ENCODE assay signal across 11 cellular contexts in genomic region chr7:111992601-111993000, GRCh38.
"Had no signal": no experiment of that assay in that cellular context is flagged by ENCODE, and none has a peak within 500 bp of the region (broad histone marks: within the 10 kb centered on the region; RNA-seq: fewer than 3 reads in every experiment).

No MANE protein-coding gene starts in this region.

- H3K9me3 Mint-ChIP-seq: activated naive CD4-positive, alpha-beta T cell treated with anti-CD3 and anti-CD28 coated beads, Interleukin-2, amount 50 U/mL, for 24 hours; memory B cell had no signal

- ATAC-seq: foreskin keratinocyte had no signal

- H3K4me3 Mint-ChIP-seq: activated naive CD4-positive, alpha-beta T cell treated with anti-CD3 and anti-CD28 coated beads, Interleukin-2, amount 50 U/mL, for 24 hours; memory B cell had no signal

- H3K27ac Mint-ChIP-seq: activated naive CD4-positive, alpha-beta T cell treated with anti-CD3 and anti-CD28 coated beads, Interleukin-2, amount 50 U/mL, for 24 hours; memory B cell had no signal

- H3K9me3 ChIP-seq: left ventricle myocardium inferior, ovary, stomach had no signal

- H3K27me3 ChIP-seq: dorsolateral prefrontal cortex, foreskin keratinocyte, ovary, stomach had no signal

- H3K4me3 ChIP-seq: dorsolateral prefrontal cortex, left ventricle myocardium inferior, ovary, stomach had no signal

- H3K36me3 Mint-ChIP-seq: activated naive CD4-positive, alpha-beta T cell treated with anti-CD3 and anti-CD28 coated beads, Interleukin-2, amount 50 U/mL, for 24 hours; memory B cell had no signal

- H3K36me3 ChIP-seq: ovary had no signal

- DNase-seq: activated CD4-positive, CD25-positive, alpha-beta regulatory T cell; activated T-cell treated with anti-CD3 and anti-CD28 coated beads, Interleukin-2, amount 50 U/mL, for 1 hour; amniotic stem cell; dorsolateral prefrontal cortex; foreskin keratinocyte; head of caudate nucleus; left ventricle myocardium inferior; ovary; stomach had no signal

- H3K27ac ChIP-seq: foreskin keratinocyte, left ventricle myocardium inferior, ovary, stomach had no signal

- H3K4me1 Mint-ChIP-seq: activated naive CD4-positive, alpha-beta T cell treated with anti-CD3 and anti-CD28 coated beads, Interleukin-2, amount 50 U/mL, for 24 hours had no signal

- H3K4me1 ChIP-seq: foreskin keratinocyte had no signal
